Comparison of ENCODE assay signal across 24 cellular contexts in genomic region chr4:140812916-140813315, GRCh38.
"Had no signal": no experiment of that assay in that cellular context is flagged by ENCODE, and none has a peak within 500 bp of the region (broad histone marks: within the 10 kb centered on the region; RNA-seq: fewer than 3 reads in every experiment).

No MANE protein-coding gene starts in this region.

- H3K27ac ChIP-seq: stomach, suprapubic skin, testis, thoracic aorta, thyroid gland, tibial artery, tibial nerve, transverse colon, upper lobe of left lung, upper lobe of right lung, uterus, vagina had no signal

- H3K4me3 ChIP-seq: stomach, suprapubic skin, testis, thoracic aorta, thyroid gland, tibial artery, tibial nerve, transverse colon, upper lobe of left lung, upper lobe of right lung, uterus, vagina had no signal

- H3K27me3 ChIP-seq: stomach, suprapubic skin, testis, thyroid gland, tibial nerve, transverse colon, upper lobe of left lung, upper lobe of right lung, uterus, vagina had no signal

- H3K9me3 ChIP-seq: stomach, suprapubic skin, testis, thoracic aorta, thyroid gland, tibial artery, tibial nerve, transverse colon, upper lobe of left lung, upper lobe of right lung, uterus, vagina had no signal

- DNase-seq: stimulated activated CD4-positive, alpha-beta T cell treated with anti-CD3 and anti-CD28 coated beads, Interleukin-2, amount 100 ng/mL, for 48 hours; stimulated activated CD4-positive, alpha-beta T cell treated with anti-CD3 and anti-CD28 coated beads, Interleukin-4, amount 100 ng/mL, for 1 hour; stimulated activated CD4-positive, alpha-beta T cell treated with anti-CD3 and anti-CD28 coated beads, Interleukin-4, amount 100 ng/mL, for 24 hours; stimulated activated CD4-positive, alpha-beta T cell treated with anti-CD3 and anti-CD28 coated beads, Interleukin-4, amount 100 ng/mL, for 4 hours; stimulated activated CD8-positive, alpha-beta memory T cell treated with anti-CD3 and anti-CD28 coated beads, Interleukin-4, amount 100 ng/mL, for 48 hours; stimulated activated naive B cell treated with anti-CD40 and anti-IgM and Interleukin-4, amounts not matched to agents 10 μg/mL and 1 μg/mL and 100 μg/mL, for 72 hours; stimulated activated naive CD4-positive, alpha-beta T cell; stimulated activated naive CD4-positive, alpha-beta T cell treated with Interleukin-2 at 50 U/mL for 16 hours; stimulated activated naive CD8-positive, alpha-beta T cell treated with anti-CD3 and anti-CD28 coated beads, Interleukin-15, amount 100 ng/mL, for 72 hours; stimulated activated naive CD8-positive, alpha-beta T cell treated with anti-CD3 and anti-CD28 coated beads, Interleukin-15, Interleukin-2, amounts not matched to agents 100 U/mL and 50 U/mL, for 24 hours; stomach; substantia nigra; testis; thyroid gland; tibial artery; transverse colon; trophoblast cell; upper lobe of left lung; upper lobe of right lung; uterus had no signal

- H3K4me1 ChIP-seq: suprapubic skin, thyroid gland, tibial artery, uterus, vagina had no signal

- H3K36me3 ChIP-seq: stomach, suprapubic skin, thoracic aorta, thyroid gland, tibial artery, tibial nerve, transverse colon, upper lobe of left lung, upper lobe of right lung, uterus, vagina had no signal
